2 cellular contexts compared by ENCODE assay signal in the genomic region with DNA sequence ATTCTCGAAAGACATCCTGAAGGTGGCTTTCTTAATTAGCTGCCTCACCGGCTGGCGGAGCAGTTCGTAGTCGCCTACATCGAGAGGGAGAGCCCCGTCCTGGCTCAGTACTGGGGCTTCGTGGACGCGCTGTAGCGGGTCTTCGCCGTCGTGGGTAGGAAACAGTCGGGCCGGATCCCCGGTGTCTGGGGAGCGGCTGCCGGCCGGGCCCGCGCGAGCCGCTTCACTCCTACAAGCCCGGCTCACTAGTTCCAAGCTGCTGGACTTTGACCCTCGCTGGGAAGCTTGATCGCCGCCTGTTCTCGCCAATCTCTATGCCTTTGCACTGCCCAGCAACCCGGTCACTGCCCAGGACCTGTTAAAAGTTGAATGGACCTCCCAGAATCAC.
TF ChIP-seq lines count a peak whose summit lies in the region.

No MANE protein-coding gene starts in this region.

TF ChIP-seq in IMR-90, 13 proteins besides CTCF, POLR2A, EP300 and RAD21:
- TF ChIP-seq MAZ (IDR thresholded peaks at IDR 0.05; ENCODE audit: borderline replicate concordance, low read depth, low read length) (no peak), RFX5 (IDR thresholded peaks at IDR 0.05; ENCODE audit: low read depth, low read length) (no peak), CHD1 (IDR thresholded peaks at IDR 0.05; ENCODE audit: low read depth, low read length) (no peak), RCOR1 (IDR thresholded peaks at IDR 0.05; ENCODE audit: insufficient replicate concordance, low read length) (no peak), SMC3 (IDR thresholded peaks at IDR 0.05; ENCODE audit: low read depth, low read length) (no peak), MXI1 (IDR thresholded peaks at IDR 0.05; ENCODE audit: borderline replicate concordance, low read depth, low read length) (no peak), NFE2L2 (IDR thresholded peaks at IDR 0.05; ENCODE audit: low read depth, low read length) (no peak)
- TF ChIP-seq, protein P1, sequence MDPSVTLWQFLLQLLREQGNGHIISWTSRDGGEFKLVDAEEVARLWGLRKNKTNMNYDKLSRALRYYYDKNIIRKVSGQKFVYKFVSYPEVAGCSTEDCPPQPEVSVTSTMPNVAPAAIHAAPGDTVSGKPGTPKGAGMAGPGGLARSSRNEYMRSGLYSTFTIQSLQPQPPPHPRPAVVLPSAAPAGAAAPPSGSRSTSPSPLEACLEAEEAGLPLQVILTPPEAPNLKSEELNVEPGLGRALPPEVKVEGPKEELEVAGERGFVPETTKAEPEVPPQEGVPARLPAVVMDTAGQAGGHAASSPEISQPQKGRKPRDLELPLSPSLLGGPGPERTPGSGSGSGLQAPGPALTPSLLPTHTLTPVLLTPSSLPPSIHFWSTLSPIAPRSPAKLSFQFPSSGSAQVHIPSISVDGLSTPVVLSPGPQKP (IDR thresholded peaks at IDR 0.05; ENCODE audit: borderline replicate concordance, low read depth, low read length), result no peak
TF ChIP-seq in IMR-90: peak in this region for 0.

TF ChIP-seq in endothelial cell of umbilical vein, 7 proteins besides CTCF, POLR2A, EP300 and RAD21:
- no peak for TF ChIP-seq MAX (IDR thresholded peaks at IDR 0.05; ENCODE audit: insufficient read depth, insufficient read length)
- TF ChIP-seq POLR2AphosphoS5 (IDR thresholded peaks at IDR 0.05; ENCODE audit: insufficient read depth, low read depth, low read length), result no peak
- no peak for TF ChIP-seq JUN (IDR thresholded peaks at IDR 0.05; ENCODE audit: borderline replicate concordance, insufficient read depth, insufficient read length, low read depth)
- no peak for TF ChIP-seq EZH2 (IDR thresholded peaks at IDR 0.05; ENCODE audit: borderline replicate concordance, low read depth, low read length, severe bottlenecking)
- no peak for TF ChIP-seq GATA2 (IDR thresholded peaks at IDR 0.05; ENCODE audit: insufficient read depth, insufficient read length, low read depth, low read length)
- no peak for TF ChIP-seq FOS (IDR thresholded peaks at IDR 0.05; ENCODE audit: borderline replicate concordance, insufficient read depth, low read length)
- TF ChIP-seq MYC (IDR thresholded peaks at IDR 0.05; ENCODE audit: low read depth, low read length), result no peak
